ENCODE assay signal across 1 cellular context in the genomic region with DNA sequence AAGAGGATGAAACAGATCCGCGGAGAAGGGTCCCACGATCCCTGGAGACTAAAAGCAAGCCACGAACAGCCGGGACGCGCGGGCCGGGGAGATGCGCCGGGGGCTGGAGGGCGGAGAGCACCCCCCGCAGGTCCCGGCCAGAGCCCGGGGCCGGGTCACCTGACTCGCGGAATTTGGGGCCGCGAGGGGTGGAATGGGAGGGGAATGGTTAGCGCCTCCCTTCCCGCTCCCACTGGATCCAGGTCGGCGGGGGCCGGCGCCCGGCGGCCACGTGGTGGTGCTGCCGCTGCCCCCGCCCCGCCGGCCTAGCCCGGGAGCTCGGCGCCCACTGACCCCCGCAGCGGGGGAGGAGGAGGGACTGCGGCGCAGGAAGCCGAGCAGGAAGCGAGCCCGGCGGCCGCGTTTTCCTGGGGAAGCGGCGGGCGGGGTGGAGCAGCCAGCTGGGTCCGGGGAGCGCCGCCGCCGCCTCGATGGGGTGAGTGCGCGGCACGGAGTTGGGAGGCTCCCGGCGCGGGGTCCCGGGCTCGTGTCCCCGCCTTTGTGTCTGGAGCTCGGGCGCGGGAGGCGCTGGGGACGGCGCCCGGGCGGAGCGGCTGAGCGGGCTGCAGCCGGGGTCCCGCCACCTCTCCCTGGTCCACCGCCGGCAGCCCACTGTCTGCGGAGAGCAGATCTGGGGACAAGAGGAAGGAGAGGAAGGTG.
A peak's percentile ranks its signal among the peaks of the same experiment; 100 is the strongest.
TF ChIP-seq lines count a peak whose summit lies in the region.

Gene RAI14 (plus strand): TSS at position 328 of the 699 bp plus-strand sequence. CDS start 30,592 bp downstream, outside the sequence.

TF ChIP-seq in HepG2, 621 proteins besides CTCF, POLR2A, EP300 and RAD21 (continued from another document and continues in another):
- TF ChIP-seq, protein P1, sequence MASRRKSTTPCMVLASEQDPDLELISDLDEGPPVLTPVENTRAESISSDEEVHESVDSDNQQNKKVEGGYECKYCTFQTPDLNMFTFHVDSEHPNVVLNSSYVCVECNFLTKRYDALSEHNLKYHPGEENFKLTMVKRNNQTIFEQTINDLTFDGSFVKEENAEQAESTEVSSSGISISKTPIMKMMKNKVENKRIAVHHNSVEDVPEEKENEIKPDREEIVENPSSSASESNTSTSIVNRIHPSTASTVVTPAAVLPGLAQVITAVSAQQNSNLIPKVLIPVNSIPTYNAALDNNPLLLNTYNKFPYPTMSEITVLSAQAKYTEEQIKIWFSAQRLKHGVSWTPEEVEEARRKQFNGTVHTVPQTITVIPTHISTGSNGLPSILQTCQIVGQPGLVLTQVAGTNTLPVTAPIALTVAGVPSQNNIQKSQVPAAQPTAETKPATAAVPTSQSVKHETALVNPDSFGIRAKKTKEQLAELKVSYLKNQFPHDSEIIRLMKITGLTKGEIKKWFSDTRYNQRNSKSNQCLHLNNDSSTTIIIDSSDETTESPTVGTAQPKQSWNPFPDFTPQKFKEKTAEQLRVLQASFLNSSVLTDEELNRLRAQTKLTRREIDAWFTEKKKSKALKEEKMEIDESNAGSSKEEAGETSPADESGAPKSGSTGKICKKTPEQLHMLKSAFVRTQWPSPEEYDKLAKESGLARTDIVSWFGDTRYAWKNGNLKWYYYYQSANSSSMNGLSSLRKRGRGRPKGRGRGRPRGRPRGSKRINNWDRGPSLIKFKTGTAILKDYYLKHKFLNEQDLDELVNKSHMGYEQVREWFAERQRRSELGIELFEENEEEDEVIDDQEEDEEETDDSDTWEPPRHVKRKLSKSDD (CRISPR knock-in tag; IDR thresholded peaks at IDR 0.05; ENCODE audit: low read depth): no peak
- TF ChIP-seq, protein P2, sequence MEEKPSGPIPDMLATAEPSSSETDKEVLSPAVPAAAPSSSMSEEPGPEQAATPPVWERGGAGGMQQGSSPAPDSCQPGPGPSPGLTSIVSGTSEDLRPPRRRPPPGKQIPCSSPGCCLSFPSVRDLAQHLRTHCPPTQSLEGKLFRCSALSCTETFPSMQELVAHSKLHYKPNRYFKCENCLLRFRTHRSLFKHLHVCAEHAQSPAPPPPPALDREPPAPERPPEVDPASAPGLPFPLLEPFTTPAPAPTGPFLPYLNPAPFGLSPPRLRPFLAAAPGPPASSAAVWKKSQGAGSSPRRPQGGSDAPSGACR (CRISPR knock-in tag; IDR thresholded peaks at IDR 0.05): no peak
- no peak for TF ChIP-seq ATF4 (CRISPR knock-in tag; IDR thresholded peaks at IDR 0.05)
- no peak for TF ChIP-seq ZNF782 (CRISPR knock-in tag; IDR thresholded peaks at IDR 0.05; ENCODE audit: borderline replicate concordance)
- TF ChIP-seq ATRX (CRISPR knock-in tag; IDR thresholded peaks at IDR 0.05; ENCODE audit: borderline replicate concordance): no peak
- TF ChIP-seq ETV6 (CRISPR knock-in tag; conservative IDR thresholded peaks at IDR 0.05): 0 out of 2 replicates have a peak, but pooled peaks have one; percentile 31
- TF ChIP-seq DMAP1 (CRISPR knock-in tag; IDR thresholded peaks at IDR 0.05): no peak; the same call in 1 of the 2 replicates
- TF ChIP-seq RAD51 (IDR thresholded peaks at IDR 0.05; ENCODE audit: borderline replicate concordance): no peak
- peak; percentile 74; the same call in 1 of the 2 replicates for TF ChIP-seq ZNF766 (CRISPR knock-in tag; IDR thresholded peaks at IDR 0.05; ENCODE audit: borderline replicate concordance)
- TF ChIP-seq, protein P3, sequence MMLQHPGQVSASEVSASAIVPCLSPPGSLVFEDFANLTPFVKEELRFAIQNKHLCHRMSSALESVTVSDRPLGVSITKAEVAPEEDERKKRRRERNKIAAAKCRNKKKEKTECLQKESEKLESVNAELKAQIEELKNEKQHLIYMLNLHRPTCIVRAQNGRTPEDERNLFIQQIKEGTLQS (CRISPR knock-in tag; IDR thresholded peaks at IDR 0.05): no peak
- TF ChIP-seq ZNF441 (CRISPR knock-in tag; IDR thresholded peaks at IDR 0.05; ENCODE audit: borderline replicate concordance): peak; percentile 54; the same call in 1 of the 2 replicates
- TF ChIP-seq SMARCC2 (IDR thresholded peaks at IDR 0.05): no peak
- TF ChIP-seq KMT2B (CRISPR knock-in tag; IDR thresholded peaks at IDR 0.05): peak; percentile 27; the same call in 1 of the 2 replicates
- 0 out of 2 replicates have a peak, but pooled peaks have one; percentile 35 for TF ChIP-seq SP5 (CRISPR knock-in tag; IDR thresholded peaks at IDR 0.05; ENCODE audit: borderline replicate concordance, low read depth)
- peak; percentile 44; the same call in 1 of the 2 replicates for TF ChIP-seq ARNT2 (CRISPR knock-in tag; IDR thresholded peaks at IDR 0.05; ENCODE audit: low read depth)
- TF ChIP-seq, protein P4, sequence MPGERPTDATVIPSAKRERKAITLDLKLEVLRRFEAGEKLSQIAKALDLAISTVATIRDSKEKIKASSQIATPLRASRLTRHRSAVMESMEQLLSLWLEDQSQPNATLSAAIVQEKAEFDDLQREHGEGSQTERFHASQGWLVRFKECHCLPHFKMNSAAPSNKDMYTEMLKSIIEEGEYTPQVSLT (CRISPR knock-in tag; IDR thresholded peaks at IDR 0.05; ENCODE audit: borderline replicate concordance, low read depth): no peak
- TF ChIP-seq CCAR2 (optimal IDR thresholded peaks at IDR 0.05; ENCODE audit: low read depth, low read length): no peak
- no peak for TF ChIP-seq ELK4 (CRISPR knock-in tag; IDR thresholded peaks at IDR 0.05; ENCODE audit: borderline replicate concordance)
- TF ChIP-seq RBAK (CRISPR knock-in tag; IDR thresholded peaks at IDR 0.05): no peak
- TF ChIP-seq RBM39 (IDR thresholded peaks at IDR 0.05; ENCODE audit: low read depth, low read length, poor library complexity, severe bottlenecking): peak; percentile 40
- peak; percentile 52; the same call in 1 of the 2 replicates for TF ChIP-seq ZNF343 (CRISPR knock-in tag; IDR thresholded peaks at IDR 0.05)
- TF ChIP-seq CERS6 (CRISPR knock-in tag; IDR thresholded peaks at IDR 0.05): no peak
- peak; percentile 35 for TF ChIP-seq ZNF501 (CRISPR knock-in tag; IDR thresholded peaks at IDR 0.05)
- TF ChIP-seq NR2F2 (IDR thresholded peaks at IDR 0.05; ENCODE audit: borderline replicate concordance, low read depth): no peak
- TF ChIP-seq ONECUT2 (CRISPR knock-in tag; IDR thresholded peaks at IDR 0.05): no peak
- no peak for TF ChIP-seq HNF4G (IDR thresholded peaks at IDR 0.05; ENCODE audit: borderline replicate concordance, low read depth, low read length)
- TF ChIP-seq HNF4G (CRISPR knock-in tag; IDR thresholded peaks at IDR 0.05; ENCODE audit: borderline replicate concordance, low read depth): no peak
- 0 out of 2 replicates have a peak, but pooled peaks have one; percentile 12 for TF ChIP-seq MED1 (CRISPR knock-in tag; IDR thresholded peaks at IDR 0.05)
- no peak for TF ChIP-seq ZNF615 (CRISPR knock-in tag; IDR thresholded peaks at IDR 0.05; ENCODE audit: borderline replicate concordance)
- peak; percentile 24; the same call in 1 of the 2 replicates for TF ChIP-seq AHDC1 (CRISPR knock-in tag; IDR thresholded peaks at IDR 0.05; ENCODE audit: borderline replicate concordance)
- no peak for TF ChIP-seq ZNF780A (CRISPR knock-in tag; IDR thresholded peaks at IDR 0.05)
- no peak for TF ChIP-seq ZBTB8A (CRISPR knock-in tag; IDR thresholded peaks at IDR 0.05; ENCODE audit: borderline replicate concordance, low read depth)
- no peak for TF ChIP-seq AKAP8 (CRISPR knock-in tag; IDR thresholded peaks at IDR 0.05)
- TF ChIP-seq ZSCAN25 (CRISPR knock-in tag; IDR thresholded peaks at IDR 0.05): no peak
- TF ChIP-seq ZNF589 (CRISPR knock-in tag; conservative IDR thresholded peaks at IDR 0.05): no peak
- TF ChIP-seq ZNF773 (CRISPR knock-in tag; IDR thresholded peaks at IDR 0.05; ENCODE audit: borderline replicate concordance): 0 out of 2 replicates have a peak, but pooled peaks have one; percentile 38
- TF ChIP-seq, protein P5, sequence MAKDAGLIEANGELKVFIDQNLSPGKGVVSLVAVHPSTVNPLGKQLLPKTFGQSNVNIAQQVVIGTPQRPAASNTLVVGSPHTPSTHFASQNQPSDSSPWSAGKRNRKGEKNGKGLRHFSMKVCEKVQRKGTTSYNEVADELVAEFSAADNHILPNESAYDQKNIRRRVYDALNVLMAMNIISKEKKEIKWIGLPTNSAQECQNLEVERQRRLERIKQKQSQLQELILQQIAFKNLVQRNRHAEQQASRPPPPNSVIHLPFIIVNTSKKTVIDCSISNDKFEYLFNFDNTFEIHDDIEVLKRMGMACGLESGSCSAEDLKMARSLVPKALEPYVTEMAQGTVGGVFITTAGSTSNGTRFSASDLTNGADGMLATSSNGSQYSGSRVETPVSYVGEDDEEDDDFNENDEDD (CRISPR knock-in tag; IDR thresholded peaks at IDR 0.05; ENCODE audit: borderline replicate concordance): peak; percentile 64; the same call in 1 of the 2 replicates
- no peak for TF ChIP-seq TCF7L2 (IDR thresholded peaks at IDR 0.05; ENCODE audit: low read depth, low read length)
- no peak for TF ChIP-seq ZBTB26 (CRISPR knock-in tag; IDR thresholded peaks at IDR 0.05; ENCODE audit: borderline replicate concordance)
- TF ChIP-seq ZNF143 (CRISPR knock-in tag; IDR thresholded peaks at IDR 0.05): 0 out of 2 replicates have a peak, but pooled peaks have one; percentile 16
